35 cellular contexts compared by ENCODE assay signal in genomic region chr5:19638461-19638860, GRCh38.
"Had no signal": no experiment of that assay in that cellular context is flagged by ENCODE, and none has a peak within 500 bp of the region (broad histone marks: within the 10 kb centered on the region; RNA-seq: fewer than 3 reads in every experiment).

No MANE protein-coding gene starts in this region.

- H3K36me3 ChIP-seq: adrenal gland, ascending aorta, cardiac muscle cell, esophagus muscularis mucosa, gastrocnemius medialis, heart left ventricle had no signal

- ATAC-seq: activated CD4-positive, CD25-positive, alpha-beta regulatory T cell treated with anti-CD3 and anti-CD28 coated beads, Interleukin-2, amount 50 U/mL, for 24 hours; activated CD8-positive, alpha-beta memory T cell treated with anti-CD3 and anti-CD28 coated beads, Interleukin-2, amount 10 ng/mL, durations not matched to agents 7 days and 5 days; activated CD8-positive, alpha-beta T cell treated with anti-CD3 and anti-CD28 coated beads, Interleukin-2, amount 10 ng/mL, durations not matched to agents 7 days and 5 days; activated naive CD8-positive, alpha-beta T cell treated with anti-CD3 and anti-CD28 coated beads, Interleukin-2, amount 50 U/mL, for 24 hours; effector memory CD8-positive, alpha-beta T cell; foreskin keratinocyte; gastrocnemius medialis; heart left ventricle had no signal

- H3K27me3 ChIP-seq: adrenal gland, ascending aorta, breast epithelium, cardiac muscle cell, esophagus muscularis mucosa, foreskin keratinocyte, gastrocnemius medialis, heart left ventricle had no signal

- FAIRE-seq: colon, TTC549 had no signal

- H3K27ac ChIP-seq: adrenal gland, ascending aorta, breast epithelium, cardiac muscle cell, esophagus muscularis mucosa, foreskin keratinocyte, gastrocnemius medialis, heart left ventricle, VCaP had no signal

- H3K4me3 ChIP-seq: adrenal gland, ascending aorta, breast epithelium, cardiac muscle cell, esophagus muscularis mucosa, gastrocnemius medialis, heart left ventricle had no signal

- DNase-seq: activated B cell treated with CpG ODN at 0.5 μM for 24 hours; activated CD4-positive, alpha-beta memory T cell treated with anti-CD3 and anti-CD28 coated beads for 36 hours; activated CD4-positive, alpha-beta T cell treated with anti-CD3 and anti-CD28 coated beads for 48 hours; activated CD4-positive, alpha-beta T cell treated with anti-CD3 and anti-CD28 coated beads, Interleukin-2, amount 50 U/mL, for 1 hour; activated CD8-positive, alpha-beta memory T cell treated with anti-CD3 and anti-CD28 coated beads, Interleukin-2, amount 10 ng/mL, durations not matched to agents 7 days and 5 days; activated CD8-positive, alpha-beta memory T cell treated with anti-CD3 and anti-CD28 coated beads, Interleukin-2, amount 50 U/mL, for 4 hours; activated CD8-positive, alpha-beta T cell treated with anti-CD3 and anti-CD28 coated beads, Interleukin-2, amount 10 ng/mL, durations not matched to agents 7 days and 5 days; activated effector memory CD4-positive, alpha-beta T cell treated with anti-CD3 and anti-CD28 coated beads, Interleukin-2, amount 50 U/mL, for 16 hours; activated naive CD4-positive, alpha-beta T cell treated with anti-CD3 and anti-CD28 coated beads for 36 hours; activated naive CD8-positive, alpha-beta T cell treated with anti-CD3 and anti-CD28 coated beads for 36 hours; activated naive CD8-positive, alpha-beta T cell treated with anti-CD3 and anti-CD28 coated beads, Interleukin-2, amount 50 U/mL, for 24 hours; activated T-cell treated with anti-CD3 and anti-CD28 coated beads, Interleukin-2, amount 50 U/mL, for 1 hour; activated T-cell treated with anti-CD3 and anti-CD28 coated beads, Interleukin-2, amount 50 U/mL, for 48 hours; adrenal gland; amygdala; central memory CD4-positive, alpha-beta T cell; cortex of kidney; dermis blood vessel endothelial cell; effector CD4-positive, alpha-beta T cell; effector memory CD8-positive, alpha-beta T cell; erythroblast; foreskin keratinocyte; gastrocnemius medialis; glutamatergic neuron; hypothalamus; T-helper 2 cell had no signal

- H3K9me3 ChIP-seq: adrenal gland, ascending aorta, breast epithelium, esophagus muscularis mucosa, gastrocnemius medialis, heart left ventricle had no signal

- H3K4me1 ChIP-seq: adrenal gland, ascending aorta, breast epithelium, esophagus muscularis mucosa, foreskin keratinocyte, gastrocnemius medialis, heart left ventricle had no signal
